ENCODE assay signal across 17 cellular contexts in the genomic region with DNA sequence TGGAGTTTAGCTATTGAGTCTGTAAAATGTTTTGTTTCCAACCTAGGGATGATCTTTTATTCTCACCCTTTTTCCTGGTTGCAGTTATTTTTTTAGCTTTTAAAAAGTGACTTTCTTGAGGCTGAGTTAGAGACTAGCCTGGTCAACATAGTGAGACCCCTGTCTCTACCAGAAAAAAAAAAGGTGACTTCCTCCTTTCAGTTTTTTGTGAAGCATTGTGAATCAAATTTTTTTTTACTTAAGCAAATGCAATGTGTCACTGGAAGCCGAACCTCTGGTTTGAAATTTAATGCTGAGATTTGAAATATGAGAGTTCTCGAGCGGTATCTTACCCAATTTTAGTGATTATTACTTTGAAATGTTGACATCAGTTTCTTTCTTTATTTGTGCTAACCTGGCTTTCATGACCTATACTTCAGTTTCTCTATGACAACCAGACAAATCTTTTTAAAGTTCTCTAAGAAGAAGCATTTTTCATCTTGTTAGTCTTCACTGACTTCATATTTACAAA. TPM values are rescaled to one million over a fixed set of nuclear protein-coding genes. Genes with fewer than 3 reads are reported as not detected.
DNase-seq lines count a peak whose midpoint lies in the region; ATAC-seq, FAIRE-seq and TF ChIP-seq lines count a peak whose summit lies in the region.
"Had no signal": no experiment of that assay in that cellular context is flagged by ENCODE, and none has a peak within 500 bp of the region (broad histone marks: within the 10 kb centered on the region; RNA-seq: fewer than 3 reads in every experiment).

No MANE protein-coding gene starts in this region.

- no peak overlapping the region for H3K4me3 ChIP-seq in astrocyte (ENCODE audit: insufficient read depth, low read depth, low read length)
- H3K4me3 ChIP-seq in naive thymus-derived CD4-positive, alpha-beta T cell (ENCODE audit: low read length) = peak overlapping the region; percentile 99
- H3K4me3 ChIP-seq: SJCRH30 had no signal

- H3K27ac Mint-ChIP-seq in astrocyte (ENCODE audit: unreplicated experiment) = peak overlapping the region; percentile 48
- H3K27ac Mint-ChIP-seq in naive thymus-derived CD4-positive, alpha-beta T cell = peak overlapping the region; percentile 58 to 97 (median 85)

- H3K4me1 ChIP-seq in astrocyte (ENCODE audit: insufficient read depth, low read length) = peaks cover 34% of the 10 kb centered on the region
- peaks cover 47 to 67% of the 10 kb centered on the region in 2 donors for H3K4me1 ChIP-seq in naive thymus-derived CD4-positive, alpha-beta T cell (ENCODE audit: control insufficient read depth in 2 of 2, insufficient read depth in 2 of 2, low read length in 2 of 2)

- H3K4me3 Mint-ChIP-seq in astrocyte (ENCODE audit: unreplicated experiment) = peak overlapping the region; percentile 94
- H3K4me3 Mint-ChIP-seq in naive thymus-derived CD4-positive, alpha-beta T cell = peak overlapping the region; percentile 76 to 99 (median 98)

- in situ Hi-C loops in KBM-7 (cut with MboI; ENCODE audit: low pct_unique_long_range_greater_than_20kb, low sequenced_read_pairs) = no loop called here

- DNase-seq in CD1c-positive myeloid dendritic cell (ENCODE audit: extremely low spot score) (peak; percentile 40), KBM-7 (peak; percentile 32), astrocyte (ENCODE audit: low read depth) (no peak), NCI-H2227 (lab: John Stamatoyannopoulos, UW; ENCODE audit: unreplicated experiment) (no peak), NCI-H748 treated with DMSO at 0.1 percent for 48 hours (lab: John Stamatoyannopoulos, UW) (no peak)
- DNase-seq in naive thymus-derived CD4-positive, alpha-beta T cell = no peak
- DNase-seq: COR-L47; dermis blood vessel endothelial cell; left cardiac atrium; NCI-H1092 treated with DMSO at 0.1 percent for 48 hours; NCI-H524 treated with DMSO at 0.1 percent for 48 hours; SJCRH30; stimulated activated naive CD4-positive, alpha-beta T cell treated with Interleukin-2 at 50 U/mL for 16 hours had no signal

- no peak overlapping the region for H3K27ac ChIP-seq in astrocyte (ENCODE audit: low read depth, low read length)
- H3K27ac ChIP-seq in naive thymus-derived CD4-positive, alpha-beta T cell (ENCODE audit: low read depth, low read length) = peak overlapping the region; percentile 91
- H3K27ac ChIP-seq: parathyroid adenoma, SJCRH30 had no signal

- TF ChIP-seq CTCF in astrocyte (IDR thresholded peaks at IDR 0.05; ENCODE audit: insufficient read depth, low read depth, low read length) = no peak

- ATAC-seq in naive thymus-derived CD4-positive, alpha-beta T cell = no peak
- ATAC-seq in HG03039 (IDR thresholded peaks at IDR 0.05; ENCODE audit: unreplicated experiment) (no peak), GM18858 (IDR thresholded peaks at IDR 0.05; ENCODE audit: unreplicated experiment) (no peak)
- ATAC-seq: activated CD4-positive, CD25-positive, alpha-beta regulatory T cell treated with anti-CD3 and anti-CD28 coated beads, Interleukin-2, amount 50 U/mL, for 24 hours; left cardiac atrium had no signal

- no peaks in the 10 kb centered on the region for H3K9me3 Mint-ChIP-seq in astrocyte (ENCODE audit: unreplicated experiment)
- H3K9me3 Mint-ChIP-seq in naive thymus-derived CD4-positive, alpha-beta T cell = peaks cover 0 to 2% (median 0%) of the 10 kb centered on the region in 11 donors

- H3K9ac ChIP-seq in astrocyte (ENCODE audit: low read length) = no peak overlapping the region
- H3K9ac ChIP-seq: parathyroid adenoma had no signal

- no peaks in the 10 kb centered on the region for H3K9me3 ChIP-seq in astrocyte (ENCODE audit: insufficient read depth, low read depth, low read length)
- H3K9me3 ChIP-seq in naive thymus-derived CD4-positive, alpha-beta T cell (ENCODE audit: control insufficient read depth in 2 of 3, low read length in 3 of 3) = no peaks in the 10 kb centered on the region
- H3K9me3 ChIP-seq: SJCRH30 had no signal

- POLR2A ChIA-PET in naive thymus-derived CD4-positive, alpha-beta T cell (lab: Charles Lee) = interaction anchor here (0.6 to 17.8 kb wide), 4 partner anchors 20 to 300 kb away, joined by 3 to 306 read pairs (median 4); no protein-coding TSS in a partner anchor

- H3K27me3 ChIP-seq in astrocyte (ENCODE audit: insufficient read depth, low read length) = no peaks in the 10 kb centered on the region
- no peaks in the 10 kb centered on the region for H3K27me3 ChIP-seq in naive thymus-derived CD4-positive, alpha-beta T cell (ENCODE audit: control insufficient read depth in 2 of 2, insufficient read depth in 2 of 2, low read length in 2 of 2)
- H3K27me3 ChIP-seq: SJCRH30 had no signal

- peak overlapping the region; percentile 96 for H3K4me2 ChIP-seq in astrocyte (ENCODE audit: low read length)

- peaks cover 35% of the 10 kb centered on the region for H3K4me1 Mint-ChIP-seq in astrocyte (ENCODE audit: low read depth, unreplicated experiment)
- H3K4me1 Mint-ChIP-seq in naive thymus-derived CD4-positive, alpha-beta T cell = peaks cover 64 to 84% (median 74%) of the 10 kb centered on the region in 7 donors

- H3K79me2 ChIP-seq in astrocyte (ENCODE audit: insufficient read depth, low read length) = peaks cover 86% of the 10 kb centered on the region

- intact Hi-C loops in naive thymus-derived CD4-positive, alpha-beta T cell (cut with micrococcal nuclease) = loop anchor here (5.0 kb wide), 4 partner anchors 328 to 933 kb away; a partner anchor contains a TSS

- H3K36me3 ChIP-seq in astrocyte (ENCODE audit: insufficient read depth, low read length) = peaks cover 11% of the 10 kb centered on the region
- H3K36me3 ChIP-seq in naive thymus-derived CD4-positive, alpha-beta T cell (ENCODE audit: control insufficient read depth in 2 of 3, insufficient read depth in 3 of 3, low read length in 3 of 3) = peaks cover 0 to 8% (median 3%) of the 10 kb centered on the region in 3 experiments

- peaks cover 84% of the 10 kb centered on the region for H4K20me1 ChIP-seq in astrocyte (ENCODE audit: insufficient read depth, low read length)

- no peak overlapping the region for H2AFZ ChIP-seq in astrocyte (ENCODE audit: low read depth, low read length)
- H2AFZ ChIP-seq: parathyroid adenoma had no signal

- no peak for FAIRE-seq in astrocyte (lab: Jason Lieb, UNC)

- peaks cover 8% of the 10 kb centered on the region for H3K36me3 Mint-ChIP-seq in astrocyte (ENCODE audit: low read depth, unreplicated experiment)
- peaks cover 11 to 58% (median 36%) of the 10 kb centered on the region in 5 donors for H3K36me3 Mint-ChIP-seq in naive thymus-derived CD4-positive, alpha-beta T cell

- no peaks in the 10 kb centered on the region for H3K27me3 Mint-ChIP-seq in astrocyte (ENCODE audit: low read depth, unreplicated experiment)
- no peaks in the 10 kb centered on the region for H3K27me3 Mint-ChIP-seq in naive thymus-derived CD4-positive, alpha-beta T cell

- CTCF ChIA-PET in naive thymus-derived CD4-positive, alpha-beta T cell (lab: Charles Lee) = no interaction called here

RNA-seq across cellular contexts. Expression of a gene that starts 3.6 kb away (rescaled TPM):
- 929 and 930 TPM in 2 replicates for total RNA-seq in astrocyte
- total RNA-seq in naive thymus-derived CD4-positive, alpha-beta T cell = 100 to 1,000 TPM; 176 to 683 (median 282) TPM
- polyA plus RNA-seq in naive thymus-derived CD4-positive, alpha-beta T cell = 100 to 1,000 TPM; 519 to 668 TPM

RNA-seq across cellular contexts. Expression of a gene that starts 52.9 kb away (rescaled TPM):
- 33.1 and 37.0 TPM in 2 replicates for total RNA-seq in astrocyte
- 100 to 1,000 TPM in 2 of 5 experiments, 10 to 100 TPM in 3; 51.8 to 114 (median 62.6) TPM for total RNA-seq in naive thymus-derived CD4-positive, alpha-beta T cell
- polyA plus RNA-seq in naive thymus-derived CD4-positive, alpha-beta T cell = 100 to 1,000 TPM; 240 to 264 TPM

Comparison
In these comparisons a context has a peak if more than half of its experiments do, and no peak if none do; other contexts are left out.
1. DNase-seq: peak in CD1c-positive myeloid dendritic cell (single experiment) and KBM-7 (single experiment); none in astrocyte (single experiment), naive thymus-derived CD4-positive, alpha-beta T cell (0 of 9), NCI-H2227 (single experiment) and NCI-H748 treated with DMSO at 0.1 percent for 48 hours (single experiment).